Comparison of ENCODE assay signal across 19 cellular contexts in the genomic region with DNA sequence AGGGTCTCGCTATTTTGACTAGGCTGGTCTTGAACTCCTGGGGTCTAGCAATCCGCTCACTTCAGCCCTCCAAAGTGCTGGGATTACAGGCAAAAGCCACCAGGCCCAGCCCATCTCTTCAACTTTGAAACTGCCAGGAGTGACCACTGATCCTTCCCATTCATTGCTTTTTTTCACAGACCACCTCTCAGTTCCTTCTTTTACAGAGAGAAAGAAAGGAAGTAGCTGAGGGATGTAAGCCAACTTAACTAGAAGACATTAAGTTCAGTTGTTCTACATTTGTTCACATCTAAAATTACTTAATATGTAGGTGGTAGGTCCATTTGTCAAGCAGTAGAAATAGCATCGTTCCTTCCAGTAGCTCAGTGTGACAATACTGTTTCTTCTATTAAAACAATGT.
"Had no signal": no experiment of that assay in that cellular context is flagged by ENCODE, and none has a peak within 500 bp of the region (broad histone marks: within the 10 kb centered on the region; RNA-seq: fewer than 3 reads in every experiment).

No MANE protein-coding gene starts in this region.

- DNase-seq: activated CD4-positive, alpha-beta T cell treated with anti-CD3 and anti-CD28 coated beads, Interleukin-2, amount 50 U/mL, for 1 hour; activated CD4-positive, CD25-positive, alpha-beta regulatory T cell treated with anti-CD3 and anti-CD28 coated beads, Interleukin-2, amount 50 U/mL, for 72 hours; activated CD8-positive, alpha-beta memory T cell treated with anti-CD3 and anti-CD28 coated beads, Interleukin-2, amount 50 U/mL, for 4 hours; activated naive CD4-positive, alpha-beta T cell treated with anti-CD3 and anti-CD28 coated beads for 36 hours; activated T-cell treated with anti-CD3 and anti-CD28 coated beads, Interleukin-2, amount 50 U/mL, for 4 hours; cerebellar nuclear complex; effector memory CD8-positive, alpha-beta T cell; immature natural killer cell; stimulated activated CD4-positive, alpha-beta T cell treated with anti-CD3 and anti-CD28 coated beads, Interleukin-1b, Interleukin-23, amount 100 ng/mL, for 48 hours; stimulated activated CD8-positive, alpha-beta memory T cell treated with anti-CD3 and anti-CD28 coated beads, Interleukin-4, amount 100 ng/mL, for 48 hours; stimulated activated naive CD4-positive, alpha-beta T cell treated with Interleukin-2 at 50 U/mL for 16 hours had no signal

- ATAC-seq: activated T-cell treated with anti-CD3 and anti-CD28 coated beads, Interleukin-2, amount 50 U/mL, for 4 hours; effector memory CD8-positive, alpha-beta T cell had no signal

- H3K36me3 ChIP-seq: ascending aorta, breast epithelium, thyroid gland had no signal

- H3K36me3 Mint-ChIP-seq: immature natural killer cell had no signal

- H3K9me3 Mint-ChIP-seq: activated naive CD4-positive, alpha-beta T cell treated with anti-CD3 and anti-CD28 coated beads for 36 hours; activated T-cell treated with anti-CD3 and anti-CD28 coated beads, Interleukin-2, amount 50 U/mL, for 4 hours; effector memory CD8-positive, alpha-beta T cell; T-helper 1 cell treated with Interleukin-12 subunit alpha and Interleukin-12 subunit beta and Interleukin-4 antibody, amounts not matched to agents 30 μg/mL and 1 μg/mL, for 36 hours had no signal

- H3K9me3 ChIP-seq: ascending aorta, breast epithelium, thyroid gland had no signal

- H3K27me3 ChIP-seq: ascending aorta, breast epithelium, thyroid gland had no signal

- H3K4me3 ChIP-seq: ascending aorta, breast epithelium, lung, thyroid gland had no signal

- H3K4me1 ChIP-seq: ascending aorta, breast epithelium had no signal

- H3K27me3 Mint-ChIP-seq: effector memory CD8-positive, alpha-beta T cell had no signal

- H3K4me3 Mint-ChIP-seq: activated naive CD4-positive, alpha-beta T cell treated with anti-CD3 and anti-CD28 coated beads for 36 hours; activated T-cell treated with anti-CD3 and anti-CD28 coated beads, Interleukin-2, amount 50 U/mL, for 4 hours; effector memory CD8-positive, alpha-beta T cell; immature natural killer cell; mesothelial cell of epicardium; nephron; T-helper 1 cell treated with Interleukin-12 subunit alpha and Interleukin-12 subunit beta and Interleukin-4 antibody, amounts not matched to agents 30 μg/mL and 1 μg/mL, for 36 hours had no signal

- H3K27ac Mint-ChIP-seq: activated naive CD4-positive, alpha-beta T cell treated with anti-CD3 and anti-CD28 coated beads for 36 hours; effector memory CD8-positive, alpha-beta T cell; immature natural killer cell; mesothelial cell of epicardium; nephron; T-helper 1 cell treated with Interleukin-12 subunit alpha and Interleukin-12 subunit beta and Interleukin-4 antibody, amounts not matched to agents 30 μg/mL and 1 μg/mL, for 36 hours had no signal

- H3K27ac ChIP-seq: ascending aorta, breast epithelium, thyroid gland, VCaP had no signal
